ENCODE assay signal across 8 cellular contexts in the genomic region with DNA sequence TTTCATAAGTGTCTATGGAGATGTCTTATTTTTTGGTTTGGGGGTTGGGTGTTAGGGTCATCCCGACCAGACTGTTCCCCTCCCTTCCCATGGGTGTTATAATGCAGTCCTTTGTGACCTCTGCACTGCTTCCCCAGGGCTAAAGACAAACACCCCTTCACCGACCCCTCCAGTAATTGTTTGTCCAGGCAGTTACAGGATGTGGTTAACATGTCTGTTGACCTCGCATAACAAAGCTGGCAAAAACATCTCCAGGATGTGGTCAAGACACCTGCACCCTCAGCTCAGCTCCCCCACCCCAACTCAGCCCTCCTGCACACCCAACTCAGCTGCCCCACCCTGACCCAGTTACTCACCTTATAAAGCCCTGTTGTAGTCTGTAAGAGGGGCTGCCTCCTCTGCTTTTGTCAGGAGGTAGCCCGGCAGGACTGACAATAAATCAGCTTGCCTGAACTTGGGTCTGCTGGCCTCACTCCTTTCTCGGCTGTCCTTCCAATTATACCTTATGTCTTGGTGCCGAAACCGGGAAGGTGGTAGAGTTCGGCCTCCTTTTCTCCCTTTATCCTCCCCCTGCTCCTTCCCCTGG.
DNase-seq lines count a peak whose midpoint lies in the region; ATAC-seq, FAIRE-seq and TF ChIP-seq lines count a peak whose summit lies in the region.

No MANE protein-coding gene starts in this region.

- DNase-seq in sciatic nerve (ENCODE audit: low spot score) (no peak), substantia nigra (lab: John Stamatoyannopoulos, UW) (no peak), kidney (no peak), NCI-H2227 (lab: John Stamatoyannopoulos, UW; ENCODE audit: unreplicated experiment) (no peak)

- peaks cover 16% of the 10 kb centered on the region for H3K9me3 Mint-ChIP-seq in activated T-helper 17 cell treated with anti-CD3 and anti-CD28 coated beads, Interleukin-2, amount 50 U/mL, for 72 hours

- peak overlapping the region in 5 of 10 experiments; percentile 7 to 34 (median 31); a peak in 4 of 20 replicates for H3K4me3 ChIP-seq in BLaER1 treated with 17β-estradiol and CSF1 and Interleukin-3, amounts not matched to agents 10 nM and 100 nM
- H3K4me3 ChIP-seq in kidney (ENCODE audit: low read length in 2 of 2): no peak overlapping the region

- peak overlapping the region; percentile 59 to 88 (median 75) for H3K4me2 ChIP-seq in BLaER1 treated with 17β-estradiol and CSF1 and Interleukin-3, amounts not matched to agents 10 nM and 100 nM

- ATAC-seq in GM19324 (IDR thresholded peaks at IDR 0.05; ENCODE audit: low FRiP score, unreplicated experiment) (peak; percentile 85), HG03342 (IDR thresholded peaks at IDR 0.05; ENCODE audit: unreplicated experiment) (peak; percentile 97), sciatic nerve (no peak)
- ATAC-seq in activated T-helper 17 cell treated with anti-CD3 and anti-CD28 coated beads, Interleukin-2, amount 50 U/mL, for 72 hours (replicated peaks): peak; percentile 59

- H4K20me1 ChIP-seq in BLaER1 treated with 17β-estradiol and CSF1 and Interleukin-3, amounts not matched to agents 10 nM and 100 nM: no peaks in the 10 kb centered on the region

- H3K9me3 ChIP-seq in BLaER1 treated with 17β-estradiol and CSF1 and Interleukin-3, amounts not matched to agents 10 nM and 100 nM (replicated peaks in 1 of 11): peaks cover 42 to 61% (median 50%) of the 10 kb centered on the region in 11 experiments
- peaks cover 0 to 2% of the 10 kb centered on the region in 2 donors for H3K9me3 ChIP-seq in kidney (ENCODE audit: control insufficient read depth in 1 of 2, low read length in 2 of 2)

- H3K27ac ChIP-seq in BLaER1 treated with 17β-estradiol and CSF1 and Interleukin-3, amounts not matched to agents 10 nM and 100 nM: peak overlapping the region in 10 of 11 experiments; percentile 44 to 75 (median 66); a peak in 18 of 22 replicates
- H3K27ac ChIP-seq in substantia nigra (ENCODE audit: low read depth, low read length, poor library complexity, severe bottlenecking): no peak overlapping the region
- H3K27ac ChIP-seq in kidney (ENCODE audit: low read depth in 2 of 2, low read length in 2 of 2): no peak overlapping the region

- peak overlapping the region; percentile 5 for H3K27ac Mint-ChIP-seq in activated T-helper 17 cell treated with anti-CD3 and anti-CD28 coated beads, Interleukin-2, amount 50 U/mL, for 72 hours

- no peaks in the 10 kb centered on the region for H3K27me3 ChIP-seq in BLaER1 treated with 17β-estradiol and CSF1 and Interleukin-3, amounts not matched to agents 10 nM and 100 nM

- no peak for TF ChIP-seq CTCF in kidney (IDR thresholded peaks at IDR 0.05; ENCODE audit: borderline replicate concordance, extremely low read depth, insufficient read depth)

- peak overlapping the region; percentile 15 for H3K4me3 Mint-ChIP-seq in activated T-helper 17 cell treated with anti-CD3 and anti-CD28 coated beads, Interleukin-2, amount 50 U/mL, for 72 hours

- H3K4me1 ChIP-seq in BLaER1 treated with 17β-estradiol and CSF1 and Interleukin-3, amounts not matched to agents 10 nM and 100 nM: peaks cover 13 to 38% (median 27%) of the 10 kb centered on the region in 10 experiments
- no peaks in the 10 kb centered on the region for H3K4me1 ChIP-seq in kidney (ENCODE audit: control insufficient read depth in 1 of 2, insufficient read depth in 1 of 2, low read depth in 1 of 2, low read length in 2 of 2)

- peak overlapping the region in 5 of 11 experiments; percentile 30 to 51 (median 33); a peak in 7 of 22 replicates for H3K9ac ChIP-seq in BLaER1 treated with 17β-estradiol and CSF1 and Interleukin-3, amounts not matched to agents 10 nM and 100 nM
- no peak overlapping the region for H3K9ac ChIP-seq in kidney (ENCODE audit: low read length in 2 of 2)

- peaks cover 33% of the 10 kb centered on the region for H3K4me1 Mint-ChIP-seq in activated T-helper 17 cell treated with anti-CD3 and anti-CD28 coated beads, Interleukin-2, amount 50 U/mL, for 72 hours

- peaks cover 0 to 6% (median 0%) of the 10 kb centered on the region in 11 experiments; a peak in 1 of 22 replicates for H3K36me3 ChIP-seq in BLaER1 treated with 17β-estradiol and CSF1 and Interleukin-3, amounts not matched to agents 10 nM and 100 nM
- H3K36me3 ChIP-seq in kidney (ENCODE audit: control insufficient read depth in 1 of 2, insufficient read depth in 2 of 2, low read length in 2 of 2): no peaks in the 10 kb centered on the region

- no peaks in the 10 kb centered on the region for H3K27me3 Mint-ChIP-seq in activated T-helper 17 cell treated with anti-CD3 and anti-CD28 coated beads, Interleukin-2, amount 50 U/mL, for 72 hours

- FAIRE-seq in kidney (lab: Jason Lieb, UNC): no peak

- H3K36me3 Mint-ChIP-seq in activated T-helper 17 cell treated with anti-CD3 and anti-CD28 coated beads, Interleukin-2, amount 50 U/mL, for 72 hours (ENCODE audit: low read depth): no peaks in the 10 kb centered on the region

- intact Hi-C loops in sciatic nerve (cut with DNase I): no loop called here
- intact Hi-C loops in kidney (cut with DNase I): no loop called here

Comparison
In these comparisons a context has a peak if more than half of its experiments do, and no peak if none do; other contexts are left out.
1. H3K27ac ChIP-seq: peak in BLaER1 treated with 17β-estradiol and CSF1 and Interleukin-3, amounts not matched to agents 10 nM and 100 nM (10 of 11); none in substantia nigra (single experiment) and kidney (0 of 2).